In the genomic region with DNA sequence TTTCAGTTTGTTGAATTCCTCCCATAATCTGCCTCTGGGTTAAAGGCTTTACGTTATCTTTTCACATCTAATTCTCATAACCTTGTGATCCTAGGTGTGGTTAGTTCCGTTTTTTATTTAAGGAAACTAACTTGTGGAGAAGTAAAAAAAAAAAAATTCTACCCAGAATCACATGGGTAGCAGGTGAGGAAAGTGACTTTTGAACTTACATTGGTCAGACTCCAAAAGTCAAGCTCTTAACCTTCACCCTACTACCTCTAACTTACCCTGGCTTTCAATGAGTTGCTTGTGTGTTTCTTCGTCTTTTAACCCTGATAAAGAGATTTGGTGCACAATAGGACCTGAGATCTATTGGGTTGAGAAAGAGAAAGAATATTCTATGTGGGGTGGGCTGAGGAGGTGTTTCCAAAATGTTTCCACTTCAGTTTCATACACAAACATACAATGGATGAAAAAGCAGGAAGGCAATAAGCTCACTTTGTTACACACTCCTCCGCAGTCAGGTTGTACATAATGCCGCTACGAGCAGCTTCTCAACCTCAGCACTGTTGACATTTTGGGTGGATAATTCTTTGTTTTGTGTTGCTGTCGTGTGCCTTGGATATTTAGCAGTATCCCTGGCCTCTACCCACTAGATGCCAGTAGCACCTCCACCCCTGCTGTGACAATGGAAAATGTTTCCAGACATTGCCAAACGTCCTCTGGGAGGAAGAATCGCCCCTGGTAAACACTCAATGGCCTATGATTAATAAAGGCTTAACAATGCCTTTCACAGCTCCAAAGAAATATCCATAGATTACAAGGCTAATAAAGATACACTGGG, we compare ENCODE assay signal across 12 cellular contexts.
DNase-seq lines count a peak whose midpoint lies in the region; ATAC-seq, FAIRE-seq and TF ChIP-seq lines count a peak whose summit lies in the region.
"Had no signal": no experiment of that assay in that cellular context is flagged by ENCODE, and none has a peak within 500 bp of the region (broad histone marks: within the 10 kb centered on the region; RNA-seq: fewer than 3 reads in every experiment).

No MANE protein-coding gene starts in this region.

- H3K9me2 ChIP-seq in Loucy (replicated peaks; ENCODE audit: low read depth, low read length) = no peaks in the 10 kb centered on the region

- no peak overlapping the region for H3K4me2 ChIP-seq in Loucy (ENCODE audit: low read depth, low read length, poor library complexity, severe bottlenecking)

- H3K9ac ChIP-seq in Loucy (ENCODE audit: low read depth, low read length, poor library complexity, severe bottlenecking) (no peak overlapping the region), mucosa of stomach (ENCODE audit: low read length) (peak overlapping the region; percentile 40)

- no peaks in the 10 kb centered on the region for H3F3A ChIP-seq in Loucy (ENCODE audit: low read depth)

- peak overlapping the region; percentile 12 for H3K4me3 ChIP-seq in Loucy (ENCODE audit: low read length, poor library complexity, severe bottlenecking)
- H3K4me3 ChIP-seq in mucosa of stomach (ENCODE audit: low read length) = no peak overlapping the region

- H4K20me1 ChIP-seq in Loucy (ENCODE audit: insufficient read depth, low read length, poor library complexity, severe bottlenecking) = no peaks in the 10 kb centered on the region

- H3K9me3 ChIP-seq in Loucy (ENCODE audit: insufficient read depth, low read depth, low read length) (no peaks in the 10 kb centered on the region), mucosa of stomach (ENCODE audit: control insufficient read depth, low read length) (no peaks in the 10 kb centered on the region)

- TF ChIP-seq CTCF in Loucy (conservative IDR thresholded peaks at IDR 0.05; ENCODE audit: low read length) = no peak

- H3K4me1 ChIP-seq in Loucy (ENCODE audit: insufficient read depth, low read length, poor library complexity, severe bottlenecking) (peaks cover 5% of the 10 kb centered on the region), mucosa of stomach (ENCODE audit: control insufficient read depth, insufficient read depth, low read length) (peaks cover 17% of the 10 kb centered on the region)

- no peaks in the 10 kb centered on the region for H3K79me2 ChIP-seq in Loucy (ENCODE audit: insufficient read depth, low read length)

- no peaks in the 10 kb centered on the region for H3K36me3 ChIP-seq in Loucy (ENCODE audit: insufficient read depth, low read length)
- H3K36me3 ChIP-seq in mucosa of stomach (ENCODE audit: control insufficient read depth, insufficient read depth, low read length) = no peaks in the 10 kb centered on the region

- DNase-seq in COLO668 (lab: John Stamatoyannopoulos, UW; ENCODE audit: unreplicated experiment) (peak; percentile 14), NCI-H82 (lab: John Stamatoyannopoulos, UW) (no peak)
- DNase-seq: activated CD4-positive, alpha-beta T cell treated with anti-CD3 and anti-CD28 coated beads for 1 hour; activated naive CD4-positive, alpha-beta T cell; CD4-positive, CD25-positive, alpha-beta regulatory T cell; effector memory CD4-positive, alpha-beta T cell had no signal

- peak overlapping the region; percentile 19; the same call in 1 of the 2 replicates for H2AFZ ChIP-seq in Loucy (ENCODE audit: low read length)

- ATAC-seq in GM19035 (IDR thresholded peaks at IDR 0.05; ENCODE audit: unreplicated experiment) = no peak
- no peak for ATAC-seq in HG03442 (IDR thresholded peaks at IDR 0.05; ENCODE audit: unreplicated experiment)
- ATAC-seq in HG03521 (IDR thresholded peaks at IDR 0.05; ENCODE audit: unreplicated experiment) = no peak

- peak; percentile 33 for FAIRE-seq in colon (lab: Jason Lieb, UNC)

- H3K27me3 ChIP-seq in Loucy (ENCODE audit: insufficient read depth, low read length, poor library complexity, severe bottlenecking) (no peaks in the 10 kb centered on the region), mucosa of stomach (ENCODE audit: control insufficient read depth, insufficient read depth, low read length) (no peaks in the 10 kb centered on the region)
